21 cellular contexts compared by ENCODE assay signal in genomic region chr2:69243652-69244051, GRCh38.
DNase-seq lines count a peak whose midpoint lies in the region; ATAC-seq, FAIRE-seq and TF ChIP-seq lines count a peak whose summit lies in the region.
"Had no signal": no experiment of that assay in that cellular context is flagged by ENCODE, and none has a peak within 500 bp of the region (broad histone marks: within the 10 kb centered on the region; RNA-seq: fewer than 3 reads in every experiment).

No MANE protein-coding gene starts in this region.

- H2AFZ ChIP-seq in HepG2 (ENCODE audit: low read length) = no peak overlapping the region
- H2AFZ ChIP-seq in PC-3 (ENCODE audit: low read length) = no peak overlapping the region

- H4K20me1 ChIP-seq in HepG2 (ENCODE audit: insufficient read depth, low read length) = no peaks in the 10 kb centered on the region
- no peaks in the 10 kb centered on the region for H4K20me1 ChIP-seq in PC-3 (ENCODE audit: low read length)
- H4K20me1 ChIP-seq: BLaER1 treated with 17β-estradiol and CSF1 and Interleukin-3, amounts not matched to agents 10 nM and 100 nM had no signal

- no peaks in the 10 kb centered on the region for H3K4me1 Mint-ChIP-seq in central memory CD8-positive, alpha-beta T cell
- peaks cover 21% of the 10 kb centered on the region for H3K4me1 Mint-ChIP-seq in nephron progenitor cell

- in situ Hi-C loops in HepG2 (cut with HindIII; ENCODE audit: extremely low pct_ligation_motif_present, low pct_unique_long_range_greater_than_20kb) = no loop called here

- WGBS in HepG2 (ENCODE audit: low lambda C conversion rate) = 89% methylated on average over 4 of the region's 4 CpGs
- WGBS in right lobe of liver (ENCODE audit: insufficient coverage, low coverage, low lambda C conversion rate, missing lambda C conversion rate) = no CpG with 5 or more reads among the region's 4 CpGs
- 97 to 98% (median 97%) methylated on average over 3 to 4 of the region's 4 CpGs for WGBS in adrenal gland, 4 donors

- no peak for TF ChIP-seq RAD21 in HepG2 (CRISPR knock-in tag; IDR thresholded peaks at IDR 0.05)

- H3K9me3 Mint-ChIP-seq in central memory CD8-positive, alpha-beta T cell = no peaks in the 10 kb centered on the region
- H3K9me3 Mint-ChIP-seq in nephron progenitor cell = no peaks in the 10 kb centered on the region
- H3K9me3 Mint-ChIP-seq: CD8-positive, alpha-beta T cell had no signal

- H3K4me1 ChIP-seq in HepG2 (ENCODE audit: insufficient read depth, low read length) (peaks cover 13% of the 10 kb centered on the region), right lobe of liver (no peaks in the 10 kb centered on the region), vagina (peaks cover 29% of the 10 kb centered on the region), PC-3 (ENCODE audit: insufficient read depth, low read length) (0 out of 2 replicates have a peak, but pooled peaks cover 4% of the 10 kb centered on the region), adrenal gland (replicated peaks in 1 of 2) (no peaks in the 10 kb centered on the region)

- TF ChIP-seq POLR2A in HepG2 (IDR thresholded peaks at IDR 0.05; ENCODE audit: insufficient read depth in 1 of 2, low read depth in 2 of 2, low read length in 2 of 2) (no peak), right lobe of liver (IDR thresholded peaks at IDR 0.05) (no peak), vagina (IDR thresholded peaks at IDR 0.05) (no peak), adrenal gland (IDR thresholded peaks at IDR 0.05) (no peak)

- CTCF ChIA-PET in HepG2 (lab: Yijun Ruan, JAX; ENCODE audit: low intra/inter-chr PET ratio, low total read pairs) = no interaction called here
- CTCF ChIA-PET in PC-3 (lab: Charles Lee) = no interaction called here

- peaks cover 1% of the 10 kb centered on the region for H3K36me3 Mint-ChIP-seq in central memory CD8-positive, alpha-beta T cell (ENCODE audit: insufficient read depth)
- H3K36me3 Mint-ChIP-seq in nephron progenitor cell (ENCODE audit: low read depth) = peaks cover 96% of the 10 kb centered on the region
- H3K36me3 Mint-ChIP-seq: CD8-positive, alpha-beta T cell had no signal

- no TSS peak for BruUV-seq in HepG2 (replicated peaks; lab: Mats Ljungman, UMichigan)
- no TSS peak for BruUV-seq in PC-3 (replicated peaks; lab: Mats Ljungman, UMichigan)

- H3K9ac ChIP-seq in HepG2 (ENCODE audit: insufficient read depth, low read depth, low read length) (no peak overlapping the region), PC-3 (ENCODE audit: low read length) (no peak overlapping the region)
- H3K9ac ChIP-seq: BLaER1 treated with 17β-estradiol and CSF1 and Interleukin-3, amounts not matched to agents 10 nM and 100 nM had no signal

- H3K36me3 ChIP-seq in HepG2 (replicated peaks in 1 of 2; ENCODE audit: control insufficient read depth in 1 of 2, insufficient read depth in 2 of 2, low read length in 2 of 2) (peaks cover 1 to 4% of the 10 kb centered on the region in 2 experiments; a peak in 2 of 5 replicates), right lobe of liver (no peaks in the 10 kb centered on the region), vagina (no peaks in the 10 kb centered on the region), PC-3 (ENCODE audit: low read depth, low read length) (no peaks in the 10 kb centered on the region), adrenal gland (replicated peaks in 1 of 2) (no peaks in the 10 kb centered on the region)
- H3K36me3 ChIP-seq: BLaER1 treated with 17β-estradiol and CSF1 and Interleukin-3, amounts not matched to agents 10 nM and 100 nM had no signal

- POLR2A ChIA-PET in HepG2 (lab: Yijun Ruan, JAX) = no interaction called here
- POLR2A ChIA-PET in PC-3 (lab: Charles Lee; ENCODE audit: unreplicated experiment) = no interaction called here

- H3K27ac Mint-ChIP-seq in central memory CD8-positive, alpha-beta T cell (ENCODE audit: low read depth) = no peak overlapping the region
- H3K27ac Mint-ChIP-seq in nephron progenitor cell = peak overlapping the region; percentile 40
- H3K27ac Mint-ChIP-seq: CD8-positive, alpha-beta T cell had no signal

- TF ChIP-seq CTCF in HepG2 (CRISPR knock-in tag; IDR thresholded peaks at IDR 0.05) (no peak), right lobe of liver (IDR thresholded peaks at IDR 0.05) (no peak), nephron progenitor cell (IDR thresholded peaks at IDR 0.05) (no peak), vagina (IDR thresholded peaks at IDR 0.05) (no peak), PC-3 (conservative IDR thresholded peaks at IDR 0.05; ENCODE audit: low read depth, low read length) (no peak), adrenal gland (IDR thresholded peaks at IDR 0.05) (no peak)

- H3K4me2 ChIP-seq in HepG2 (ENCODE audit: low read depth, low read length) (no peak overlapping the region), PC-3 (ENCODE audit: low read length) (no peak overlapping the region)

- H3K9me3 ChIP-seq in HepG2 (ENCODE audit: low read length) (no peaks in the 10 kb centered on the region), right lobe of liver (no peaks in the 10 kb centered on the region), vagina (no peaks in the 10 kb centered on the region), PC-3 (ENCODE audit: low read length) (no peaks in the 10 kb centered on the region), adrenal gland (replicated peaks in 1 of 3) (no peaks in the 10 kb centered on the region)
- H3K9me3 ChIP-seq: BLaER1 treated with 17β-estradiol and CSF1 and Interleukin-3, amounts not matched to agents 10 nM and 100 nM had no signal

- no peaks in the 10 kb centered on the region for H3K79me2 ChIP-seq in HepG2 (ENCODE audit: insufficient read depth, low read length)
- H3K79me2 ChIP-seq in PC-3 (ENCODE audit: low read length) = no peaks in the 10 kb centered on the region

- H3K4me3 ChIP-seq in HepG2 (replicated peaks in 1 of 3; ENCODE audit: insufficient read depth in 1 of 3, low read depth in 2 of 3, low read length in 3 of 3) = no peak overlapping the region
- no peak overlapping the region for H3K4me3 ChIP-seq in right lobe of liver
- no peak overlapping the region for H3K4me3 ChIP-seq in vagina
- H3K4me3 ChIP-seq in PC-3 (ENCODE audit: low read length) = no peak overlapping the region
- no peak overlapping the region for H3K4me3 ChIP-seq in adrenal gland
- H3K4me3 ChIP-seq: BLaER1 treated with 17β-estradiol and CSF1 and Interleukin-3, amounts not matched to agents 10 nM and 100 nM; K562 had no signal

- intact Hi-C loops in HepG2 (cut with micrococcal nuclease; ENCODE audit: unreplicated experiment) (no loop called here), right lobe of liver (cut with DNase I) (no loop called here), vagina (cut with DNase I) (no loop called here), PC-3 (cut with micrococcal nuclease) (no loop called here), adrenal gland (cut with DNase I) (no loop called here)

- H3F3A ChIP-seq in PC-3 (ENCODE audit: low read length, unreplicated experiment) = no peaks in the 10 kb centered on the region

- DNase-seq in HepG2 (ENCODE audit: low spot score) (no peak), right lobe of liver (no peak), nephron progenitor cell (no peak), vagina (ENCODE audit: extremely low spot score in 2 of 2) (no peak), PC-3 (no peak), adrenal gland (no peak)
- DNase-seq in central memory CD8-positive, alpha-beta T cell (ENCODE audit: low spot score in 2 of 2) = no peak
- DNase-seq: 8988T; CD8-positive, alpha-beta T cell; NCI-H1092 treated with DMSO at 0.1 percent for 48 hours; NCI-H2081; NCI-H510A; NCI-H748 treated with DMSO at 0.1 percent for 48 hours; NK-92 treated with Interleukin-12 subunit alpha and Interleukin-12 subunit beta, amount 100 ng/mL, for 24 hours; SHP77 had no signal

- no peaks in the 10 kb centered on the region for H3K27me3 ChIP-seq in HepG2 (ENCODE audit: control insufficient read depth in 1 of 2, insufficient read depth in 2 of 2, low read length in 2 of 2)
- no peaks in the 10 kb centered on the region for H3K27me3 ChIP-seq in right lobe of liver
- H3K27me3 ChIP-seq in vagina = no peaks in the 10 kb centered on the region
- H3K27me3 ChIP-seq in PC-3 (ENCODE audit: low read length) = no peaks in the 10 kb centered on the region
- H3K27me3 ChIP-seq in adrenal gland = no peaks in the 10 kb centered on the region
- H3K27me3 ChIP-seq: BLaER1 treated with 17β-estradiol and CSF1 and Interleukin-3, amounts not matched to agents 10 nM and 100 nM had no signal

- H3K27me3 Mint-ChIP-seq in central memory CD8-positive, alpha-beta T cell = peaks cover 74% of the 10 kb centered on the region
- H3K27me3 Mint-ChIP-seq in nephron progenitor cell (ENCODE audit: low read depth, poor library complexity) = peaks cover 3% of the 10 kb centered on the region

- ATAC-seq in HepG2 (peak; percentile 27; the same call in 2 of the 3 replicates), right lobe of liver (no peak), HG02885 (IDR thresholded peaks at IDR 0.05; ENCODE audit: poor library complexity, unreplicated experiment) (no peak), PC-3 (no peak)
- ATAC-seq in central memory CD8-positive, alpha-beta T cell (replicated peaks; ENCODE audit: extremely low read depth, poor library complexity, severe bottlenecking) = peak; percentile 24
- ATAC-seq: CD8-positive, alpha-beta T cell; HCT116; K562 had no signal

- no peak for TF ChIP-seq EP300 in HepG2 (IDR thresholded peaks at IDR 0.05; ENCODE audit: low read depth in 2 of 2, low read length in 2 of 2)
- no peak for TF ChIP-seq EP300 in HepG2 (CRISPR knock-in tag; IDR thresholded peaks at IDR 0.05; ENCODE audit: borderline replicate concordance)

- H3K27ac ChIP-seq in HepG2 (ENCODE audit: extremely low read length, insufficient read depth, low read length) = no peak overlapping the region
- H3K27ac ChIP-seq in right lobe of liver = no peak overlapping the region
- H3K27ac ChIP-seq in vagina = peak overlapping the region; percentile 60
- no peak overlapping the region for H3K27ac ChIP-seq in PC-3 (ENCODE audit: low read length)
- no peak overlapping the region for H3K27ac ChIP-seq in adrenal gland
- H3K27ac ChIP-seq: BLaER1 treated with 17β-estradiol and CSF1 and Interleukin-3, amounts not matched to agents 10 nM and 100 nM had no signal

- H3K4me3 Mint-ChIP-seq in central memory CD8-positive, alpha-beta T cell = no peak overlapping the region
- no peak overlapping the region for H3K4me3 Mint-ChIP-seq in nephron progenitor cell
- H3K4me3 Mint-ChIP-seq: CD8-positive, alpha-beta T cell had no signal

- FAIRE-seq in HepG2 (lab: Jason Lieb, UNC) = no peak
- FAIRE-seq: GM12891, GM19239, K562 had no signal

- no peaks in the 10 kb centered on the region for H3K9me2 ChIP-seq in PC-3 (replicated peaks; ENCODE audit: low read length)

TF ChIP-seq in HepG2, 621 proteins besides CTCF, POLR2A, EP300 and RAD21 (continues in another document):
- TF ChIP-seq ZNF30 (CRISPR knock-in tag; IDR thresholded peaks at IDR 0.05) = no peak
- no peak for TF ChIP-seq LBX2 (CRISPR knock-in tag; IDR thresholded peaks at IDR 0.05; ENCODE audit: borderline replicate concordance)
- TF ChIP-seq ZNF563 (CRISPR knock-in tag; IDR thresholded peaks at IDR 0.05) = no peak
- no peak for TF ChIP-seq KMT2A (CRISPR knock-in tag; IDR thresholded peaks at IDR 0.05)
- no peak for TF ChIP-seq HNRNPH1 (optimal IDR thresholded peaks at IDR 0.05; ENCODE audit: low read depth, low read length)

Comparison
In these comparisons a context has a peak if more than half of its experiments do, and no peak if none do; other contexts are left out.
1. ATAC-seq: peak in HepG2 (single experiment) and central memory CD8-positive, alpha-beta T cell (single experiment); none in right lobe of liver (0 of 4), HG02885 (single experiment) and PC-3 (single experiment).